Comparison of ENCODE assay signal across 24 cellular contexts in the genomic region with DNA sequence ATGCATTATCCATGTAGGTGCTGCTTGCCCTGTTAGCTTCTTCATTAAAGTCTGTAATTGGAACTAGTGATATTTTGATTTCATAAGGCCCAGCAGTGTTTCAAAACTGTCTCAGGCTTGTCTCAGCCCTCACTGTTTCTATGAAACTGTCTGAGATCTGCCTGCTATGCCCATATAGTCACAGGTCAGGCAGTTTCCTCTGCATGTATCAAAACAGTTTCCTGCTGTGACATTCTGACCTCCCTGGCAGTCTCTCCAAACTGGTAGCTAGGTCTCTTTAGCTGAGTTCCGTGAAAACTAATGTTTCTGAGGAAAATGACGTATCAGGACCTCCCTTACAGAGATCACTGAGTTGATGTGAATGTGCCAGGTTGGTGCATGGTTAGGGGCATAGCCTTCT. TPM values are rescaled to one million over a fixed set of nuclear protein-coding genes. Genes with fewer than 3 reads are reported as not detected.
DNase-seq lines count a peak whose midpoint lies in the region; ATAC-seq and TF ChIP-seq lines count a peak whose summit lies in the region.
"Had no signal": no experiment of that assay in that cellular context is flagged by ENCODE, and none has a peak within 500 bp of the region (broad histone marks: within the 10 kb centered on the region; RNA-seq: fewer than 3 reads in every experiment).

No MANE protein-coding gene starts in this region.

- H3K4me3 ChIP-seq in GM23338 (no peak overlapping the region), choroid plexus epithelial cell (ENCODE audit: low read depth, low read length) (no peak overlapping the region), suprapubic skin (no peak overlapping the region)
- H3K4me3 ChIP-seq: BLaER1, GM12878, SK-N-MC had no signal

- 66% methylated on average over 2 of the region's 2 CpGs for WGBS in suprapubic skin

- H3K4me1 ChIP-seq in GM23338 (ENCODE audit: insufficient read depth) (no peaks in the 10 kb centered on the region), suprapubic skin (no peaks in the 10 kb centered on the region)
- H3K4me1 ChIP-seq: BLaER1 had no signal

- peaks cover 15% of the 10 kb centered on the region; the same call in 2 of the 3 replicates for H3K36me3 Mint-ChIP-seq in GM23338 (ENCODE audit: low read depth)

- no peak for TF ChIP-seq CTCF in GM23338 (conservative IDR thresholded peaks at IDR 0.05; ENCODE audit: low read depth in 2 of 2)
- no peak for TF ChIP-seq CTCF in choroid plexus epithelial cell (conservative IDR thresholded peaks at IDR 0.05; ENCODE audit: low read depth, low read length)
- no peak for TF ChIP-seq CTCF in suprapubic skin (IDR thresholded peaks at IDR 0.05)

- H3K9me3 Mint-ChIP-seq in GM23338: peaks cover 19% of the 10 kb centered on the region
- H3K9me3 Mint-ChIP-seq: HFFc6 had no signal

- no peaks in the 10 kb centered on the region for H3K4me1 Mint-ChIP-seq in GM23338
- H3K4me1 Mint-ChIP-seq: H9 had no signal

- H2AFZ ChIP-seq in GM23338: peak overlapping the region; percentile 1; the same call in 1 of the 2 replicates

- H4K20me1 ChIP-seq in GM23338 (replicated peaks; ENCODE audit: insufficient read depth): no peaks in the 10 kb centered on the region
- H4K20me1 ChIP-seq: BLaER1 had no signal

- no peaks in the 10 kb centered on the region for H3F3A ChIP-seq in GM23338 (replicated peaks; ENCODE audit: low read depth)

- H3K4me3 Mint-ChIP-seq in GM23338: no peak overlapping the region
- H3K4me3 Mint-ChIP-seq: CD4-positive, alpha-beta T cell; H9; HFFc6 had no signal

- H3K9me3 ChIP-seq in suprapubic skin: no peaks in the 10 kb centered on the region

- TF ChIP-seq EP300 in suprapubic skin (IDR thresholded peaks at IDR 0.05): no peak

- H3K4me2 ChIP-seq in GM23338: no peak overlapping the region
- H3K4me2 ChIP-seq: BLaER1 had no signal

- no peaks in the 10 kb centered on the region for H3K79me2 ChIP-seq in GM23338 (replicated peaks; ENCODE audit: insufficient read depth)

- H3K27ac ChIP-seq in GM23338 (ENCODE audit: low read depth): no peak overlapping the region
- no peak overlapping the region for H3K27ac ChIP-seq in suprapubic skin
- H3K27ac ChIP-seq: BLaER1, SK-N-MC had no signal

- H3K27me3 ChIP-seq in GM23338 (ENCODE audit: insufficient read depth) (no peaks in the 10 kb centered on the region), suprapubic skin (no peaks in the 10 kb centered on the region)
- H3K27me3 ChIP-seq: BLaER1 had no signal

- H3K27me3 Mint-ChIP-seq in GM23338 (ENCODE audit: insufficient read depth, low read depth, poor library complexity): no peaks in the 10 kb centered on the region
- H3K27me3 Mint-ChIP-seq: CD4-positive, alpha-beta T cell had no signal

- no peak for TF ChIP-seq POLR2A in suprapubic skin (IDR thresholded peaks at IDR 0.05)

- no peak for ATAC-seq in GM23338
- ATAC-seq: GM12878, PC-3 had no signal

- H3K36me3 ChIP-seq in GM23338 (ENCODE audit: insufficient read depth): no peaks in the 10 kb centered on the region; the same call in 1 of the 2 replicates
- H3K36me3 ChIP-seq in suprapubic skin: no peaks in the 10 kb centered on the region
- H3K36me3 ChIP-seq: BLaER1 had no signal

- DNase-seq in GM23338 (ENCODE audit: low spot score) (no peak), choroid plexus epithelial cell (ENCODE audit: low read depth) (peak; percentile 12), lung microvascular endothelial cell (ENCODE audit: low read depth in 2 of 2) (peak; percentile 29 to 63), suprapubic skin (ENCODE audit: low spot score in 2 of 2) (no peak), NCI-H2107 (lab: John Stamatoyannopoulos, UW) (no peak), GM03348 (ENCODE audit: low spot score) (no peak)
- DNase-seq in activated naive CD4-positive, alpha-beta T cell treated with Interleukin-2 at 50 U/mL for 16 hours: no peak
- DNase-seq: CD4-positive, alpha-beta T cell; COR-L47; DMS79; H9; HFFc6; IMR-90; NCI-H1417; NCI-H187; NCI-H446 treated with DMSO at 0.1 percent for 48 hours; NCI-H526 treated with DMSO at 0.1 percent for 48 hours; PC-3; RPMI8226; SHP77; SW 1271 had no signal

- H3K9me2 ChIP-seq in GM23338 (ENCODE audit: insufficient read depth): no peaks in the 10 kb centered on the region

- H3K27ac Mint-ChIP-seq in GM23338: no peak overlapping the region
- H3K27ac Mint-ChIP-seq: CD4-positive, alpha-beta T cell; H9; HFFc6 had no signal

TF ChIP-seq in GM23338, 12 proteins besides CTCF, POLR2A, EP300 and RAD21:
- TF ChIP-seq, protein P1, sequence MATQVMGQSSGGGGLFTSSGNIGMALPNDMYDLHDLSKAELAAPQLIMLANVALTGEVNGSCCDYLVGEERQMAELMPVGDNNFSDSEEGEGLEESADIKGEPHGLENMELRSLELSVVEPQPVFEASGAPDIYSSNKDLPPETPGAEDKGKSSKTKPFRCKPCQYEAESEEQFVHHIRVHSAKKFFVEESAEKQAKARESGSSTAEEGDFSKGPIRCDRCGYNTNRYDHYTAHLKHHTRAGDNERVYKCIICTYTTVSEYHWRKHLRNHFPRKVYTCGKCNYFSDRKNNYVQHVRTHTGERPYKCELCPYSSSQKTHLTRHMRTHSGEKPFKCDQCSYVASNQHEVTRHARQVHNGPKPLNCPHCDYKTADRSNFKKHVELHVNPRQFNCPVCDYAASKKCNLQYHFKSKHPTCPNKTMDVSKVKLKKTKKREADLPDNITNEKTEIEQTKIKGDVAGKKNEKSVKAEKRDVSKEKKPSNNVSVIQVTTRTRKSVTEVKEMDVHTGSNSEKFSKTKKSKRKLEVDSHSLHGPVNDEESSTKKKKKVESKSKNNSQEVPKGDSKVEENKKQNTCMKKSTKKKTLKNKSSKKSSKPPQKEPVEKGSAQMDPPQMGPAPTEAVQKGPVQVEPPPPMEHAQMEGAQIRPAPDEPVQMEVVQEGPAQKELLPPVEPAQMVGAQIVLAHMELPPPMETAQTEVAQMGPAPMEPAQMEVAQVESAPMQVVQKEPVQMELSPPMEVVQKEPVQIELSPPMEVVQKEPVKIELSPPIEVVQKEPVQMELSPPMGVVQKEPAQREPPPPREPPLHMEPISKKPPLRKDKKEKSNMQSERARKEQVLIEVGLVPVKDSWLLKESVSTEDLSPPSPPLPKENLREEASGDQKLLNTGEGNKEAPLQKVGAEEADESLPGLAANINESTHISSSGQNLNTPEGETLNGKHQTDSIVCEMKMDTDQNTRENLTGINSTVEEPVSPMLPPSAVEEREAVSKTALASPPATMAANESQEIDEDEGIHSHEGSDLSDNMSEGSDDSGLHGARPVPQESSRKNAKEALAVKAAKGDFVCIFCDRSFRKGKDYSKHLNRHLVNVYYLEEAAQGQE (IDR thresholded peaks at IDR 0.05; ENCODE audit: unreplicated experiment): no peak
- TF ChIP-seq, protein P2, sequence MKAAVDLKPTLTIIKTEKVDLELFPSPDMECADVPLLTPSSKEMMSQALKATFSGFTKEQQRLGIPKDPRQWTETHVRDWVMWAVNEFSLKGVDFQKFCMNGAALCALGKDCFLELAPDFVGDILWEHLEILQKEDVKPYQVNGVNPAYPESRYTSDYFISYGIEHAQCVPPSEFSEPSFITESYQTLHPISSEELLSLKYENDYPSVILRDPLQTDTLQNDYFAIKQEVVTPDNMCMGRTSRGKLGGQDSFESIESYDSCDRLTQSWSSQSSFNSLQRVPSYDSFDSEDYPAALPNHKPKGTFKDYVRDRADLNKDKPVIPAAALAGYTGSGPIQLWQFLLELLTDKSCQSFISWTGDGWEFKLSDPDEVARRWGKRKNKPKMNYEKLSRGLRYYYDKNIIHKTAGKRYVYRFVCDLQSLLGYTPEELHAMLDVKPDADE (IDR thresholded peaks at IDR 0.05): no peak
- TF ChIP-seq JUNB (IDR thresholded peaks at IDR 0.05; ENCODE audit: unreplicated experiment) (no peak), POLR2AphosphoS5 (IDR thresholded peaks at IDR 0.05; ENCODE audit: low read depth) (no peak), STAT1 (IDR thresholded peaks at IDR 0.05; ENCODE audit: unreplicated experiment) (no peak), EZH2phosphoT487 (IDR thresholded peaks at IDR 0.05; ENCODE audit: unreplicated experiment) (no peak), ZNF114 (CRISPR knock-in tag; IDR thresholded peaks at IDR 0.05) (no peak), ZNF331 (CRISPR knock-in tag; IDR thresholded peaks at IDR 0.05; ENCODE audit: low read depth) (no peak), CREB1 (CRISPR knock-in tag; IDR thresholded peaks at IDR 0.05; ENCODE audit: low read depth) (no peak)

RNA-seq across cellular contexts. Expression of a gene that starts 18.9 kb away (rescaled TPM):
- total RNA-seq in GM23338 (2014; rRNA removed; shearing (Covaris generic)): 7.2 and 8.9 TPM in 2 replicates
- 1.5 and 1.7 TPM in 2 replicates for polyA plus RNA-seq in GM23338 (2016; fragmentation: Nextera tagmentation; extraction: Ambion mirVana)
- total RNA-seq in lung microvascular endothelial cell: 7.0 and 18.8 TPM in 2 replicates
- total RNA-seq in suprapubic skin: 1 to 10 TPM; 1.9 to 5.9 (median 3.6) TPM
- total RNA-seq: CD4-positive, alpha-beta T cell; GM12878 had no signal

Comparison
In these comparisons a context has a peak if more than half of its experiments do, and no peak if none do; other contexts are left out.
1. DNase-seq: peak in choroid plexus epithelial cell (single experiment) and lung microvascular endothelial cell (2 of 2); none in GM23338 (single experiment), suprapubic skin (0 of 2), activated naive CD4-positive, alpha-beta T cell treated with Interleukin-2 at 50 U/mL for 16 hours (single experiment), NCI-H2107 (single experiment) and GM03348 (single experiment).